ENCODE assay signal across 8 cellular contexts in genomic region chr19:5690125-5690954, GRCh38. TPM values are rescaled to one million over a fixed set of nuclear protein-coding genes. Genes with fewer than 3 reads are reported as not detected.
DNase-seq lines count a peak whose midpoint lies in the region; ATAC-seq, FAIRE-seq and TF ChIP-seq lines count a peak whose summit lies in the region.

RPL36 (plus strand) TSS chr19:5690295; CDS start chr19:5690508, 213 bp downstream.

- TF ChIP-seq POLR2A in endothelial cell of umbilical vein (IDR thresholded peaks at IDR 0.05; ENCODE audit: low read depth, low read length), result peak; percentile 98

- peaks cover 26% of the 10 kb centered on the region for H3K4me1 ChIP-seq in CD8-positive, alpha-beta T cell (ENCODE audit: insufficient read depth, low read length)
- peaks cover 22% of the 10 kb centered on the region for H3K4me1 ChIP-seq in OCI-LY3 (ENCODE audit: low read length)
- peaks cover 8% of the 10 kb centered on the region for H3K4me1 ChIP-seq in endothelial cell of umbilical vein (ENCODE audit: control insufficient read depth, extremely low read depth, insufficient read depth, low read length)

- no peaks in the 10 kb centered on the region for H3K27me3 ChIP-seq in CD8-positive, alpha-beta T cell (ENCODE audit: insufficient read depth, low read length)
- H3K27me3 ChIP-seq in OCI-LY3 (ENCODE audit: low read depth, low read length) (no peaks in the 10 kb centered on the region), endothelial cell of umbilical vein (ENCODE audit: control insufficient read depth in 2 of 2, insufficient read depth in 2 of 2, low read length in 2 of 2) (no peaks in the 10 kb centered on the region)

- H3K36me3 Mint-ChIP-seq in CD8-positive, alpha-beta T cell, result peaks cover 44% of the 10 kb centered on the region

- ATAC-seq in CD8-positive, alpha-beta T cell, result peak; percentile 63

- H3K4me2 ChIP-seq in OCI-LY3 (ENCODE audit: low read length) (peak within 1 kb of the TSS; percentile 87), endothelial cell of umbilical vein (ENCODE audit: insufficient read depth, low read length) (peak within 1 kb of the TSS; percentile 51)

- dilution Hi-C loops in endothelial cell of umbilical vein (cut with MboI; ENCODE audit: extremely low pct_ligation_motif_present, low sequenced_read_pairs), result no loop called here

- BruUV-seq in endothelial cell of umbilical vein (replicated peaks; lab: Mats Ljungman, UMichigan), result TSS peak; percentile 76

- H3K4me1 Mint-ChIP-seq in CD8-positive, alpha-beta T cell (ENCODE audit: low read depth), result peaks cover 48% of the 10 kb centered on the region

- peak within 1 kb of the TSS; percentile 89 for H3K27ac ChIP-seq in CD8-positive, alpha-beta T cell (ENCODE audit: low read depth, low read length)
- H3K27ac ChIP-seq in OCI-LY3 (ENCODE audit: low read length) (peak within 1 kb of the TSS; percentile 78), endothelial cell of umbilical vein (ENCODE audit: insufficient read depth, low read depth, low read length) (peak within 1 kb of the TSS; percentile 79)

- no peaks in the 10 kb centered on the region for H3K9me3 ChIP-seq in CD8-positive, alpha-beta T cell (ENCODE audit: low read length)
- H3K9me3 ChIP-seq in OCI-LY3 (ENCODE audit: insufficient read depth, low read length) (no peaks in the 10 kb centered on the region), endothelial cell of umbilical vein (replicated peaks; ENCODE audit: control insufficient read depth, insufficient read depth, low read length) (no peaks in the 10 kb centered on the region)

- H4K20me1 ChIP-seq in OCI-LY3 (ENCODE audit: insufficient read depth, low read length) (peaks cover 49% of the 10 kb centered on the region), endothelial cell of umbilical vein (replicated peaks; ENCODE audit: control insufficient read depth, extremely low read depth, insufficient read depth, low read length) (no peaks in the 10 kb centered on the region)

- DNase-seq in CD8-positive, alpha-beta T cell, result peak; percentile 95 to 100 (median 99)
- DNase-seq in GM20000 (ENCODE audit: low spot score) (peak; percentile 97), HuH-7.5 (ENCODE audit: low spot score) (peak; percentile 99), activated T-cell treated with anti-CD3 and anti-CD28 coated beads for 1 hour (ENCODE audit: low read depth) (peak; percentile 99), endothelial cell of umbilical vein (ENCODE audit: low read depth, low spot score) (peak; percentile 99), midbrain (lab: John Stamatoyannopoulos, UW) (peak; percentile 95)
- peak; percentile 97 to 98 for DNase-seq in stimulated activated CD8-positive, alpha-beta memory T cell treated with anti-CD3 and anti-CD28 coated beads, Interleukin-2, amount 100 ng/mL, for 1 hour (ENCODE audit: low read depth in 2 of 2)

- no peaks in the 10 kb centered on the region for H3K27me3 Mint-ChIP-seq in CD8-positive, alpha-beta T cell (ENCODE audit: low read depth)

- H3K9me1 ChIP-seq in endothelial cell of umbilical vein (replicated peaks; ENCODE audit: control insufficient read depth, extremely low read depth, insufficient read depth, low read length), result no peaks in the 10 kb centered on the region

- H2AFZ ChIP-seq in OCI-LY3 (ENCODE audit: low read depth, low read length) (peak within 1 kb of the TSS; percentile 61; the same call in 1 of the 2 replicates), endothelial cell of umbilical vein (ENCODE audit: low read depth, low read length) (peak within 1 kb of the TSS; percentile 54)

- intact Hi-C loops in CD8-positive, alpha-beta T cell (cut with DNase I, micrococcal nuclease), result loop anchor here (1.0 to 5.0 kb wide), 5 partner anchors 10 to 332 kb away; partner anchors contain the start of genes CATSPERD (in 2 of the 2), LONP1 (in 2 of the 2), MICOS13 (in 2 of the 2) and DUS3L (in 1 of the 2)
- intact Hi-C loops in endothelial cell of umbilical vein (cut with micrococcal nuclease), result loop anchor here (1.0 kb wide), 3 partner anchors 10 to 104 kb away; partner anchors contain the start of genes CATSPERD, LONP1 and MICOS13

- POLR2A ChIA-PET in CD8-positive, alpha-beta T cell (lab: Charles Lee), result interaction anchor here (0.6 to 1.8 kb wide), 15 partner anchors 8 to 671 kb away, joined by 3 to 27 read pairs (median 4); partner anchors contain the start of genes CATSPERD, CLPP, LONP1 and NDUFA11
- POLR2A ChIA-PET in endothelial cell of umbilical vein (lab: Charles Lee), result interaction anchor here (0.8 to 1.6 kb wide), 8 partner anchors 10 to 214 kb away, joined by 3 to 7 read pairs (median 4); partner anchors contain the start of genes CATSPERD, LONP1, SAFB and SAFB2

- peak within 1 kb of the TSS; percentile 93 for H3K27ac Mint-ChIP-seq in CD8-positive, alpha-beta T cell

- H3K4me3 ChIP-seq in CD8-positive, alpha-beta T cell (ENCODE audit: low read depth, low read length), result peak within 1 kb of the TSS; percentile 96
- H3K4me3 ChIP-seq in OCI-LY3 (ENCODE audit: low read length) (peak within 1 kb of the TSS; percentile 91), endothelial cell of umbilical vein (replicated peaks in 1 of 3; ENCODE audit: insufficient read depth in 1 of 3, low read depth in 1 of 3, low read length in 3 of 3) (peak within 1 kb of the TSS; percentile 74 to 87 (median 78))

- TF ChIP-seq CTCF in CD8-positive, alpha-beta T cell (IDR thresholded peaks at IDR 0.05), result peak; percentile 96
- TF ChIP-seq CTCF in GM20000 (IDR thresholded peaks at IDR 0.05; ENCODE audit: extremely low read depth, missing control alignments) (peak; percentile 98), OCI-LY3 (IDR thresholded peaks at IDR 0.05; ENCODE audit: low read depth, low read length) (peak; percentile 86), endothelial cell of umbilical vein (IDR thresholded peaks at IDR 0.05; ENCODE audit: extremely low read depth in 1 of 2, insufficient read depth in 1 of 2, low read depth in 1 of 2, low read length in 2 of 2) (peak; percentile 99 to 100)

- CTCF ChIA-PET in CD8-positive, alpha-beta T cell (lab: Charles Lee), result interaction anchor here (0.6 to 3.1 kb wide), 14 partner anchors 8 to 509 kb away, joined by 3 to 20 read pairs (median 5); partner anchors contain the start of genes CATSPERD, LONP1, SAFB and SAFB2
- CTCF ChIA-PET in endothelial cell of umbilical vein (lab: Charles Lee), result interaction anchor here (0.6 to 1.6 kb wide), 19 partner anchors 9 to 137 kb away, joined by 3 to 9 read pairs (median 3); partner anchors contain the start of genes CATSPERD, LONP1, MICOS13 and SAFB2

- no peaks in the 10 kb centered on the region for H3K9me3 Mint-ChIP-seq in CD8-positive, alpha-beta T cell

- H3K79me2 ChIP-seq in OCI-LY3 (ENCODE audit: low read length), result peaks cover 53% of the 10 kb centered on the region
- H3K79me2 ChIP-seq in endothelial cell of umbilical vein (ENCODE audit: control insufficient read depth, insufficient read depth, low read length), result peaks cover 50% of the 10 kb centered on the region

- peak within 1 kb of the TSS; percentile 91 for H3K9ac ChIP-seq in OCI-LY3 (ENCODE audit: low read length)
- H3K9ac ChIP-seq in endothelial cell of umbilical vein (replicated peaks; ENCODE audit: extremely low read depth, insufficient read depth, low read length), result peak within 1 kb of the TSS; percentile 81

- peak within 1 kb of the TSS; percentile 91 for H3K4me3 Mint-ChIP-seq in CD8-positive, alpha-beta T cell

- H3K36me3 ChIP-seq in CD8-positive, alpha-beta T cell (ENCODE audit: insufficient read depth, low read length), result peaks cover 19% of the 10 kb centered on the region
- H3K36me3 ChIP-seq in OCI-LY3 (replicated peaks; ENCODE audit: low read depth, low read length), result peaks cover 47% of the 10 kb centered on the region
- H3K36me3 ChIP-seq in endothelial cell of umbilical vein (ENCODE audit: control insufficient read depth in 2 of 2, extremely low read depth in 1 of 2, insufficient read depth in 2 of 2, low read length in 2 of 2), result peaks cover 8 to 34% of the 10 kb centered on the region in 2 experiments

- FAIRE-seq in endothelial cell of umbilical vein (lab: Jason Lieb, UNC), result peak; percentile 99

TF ChIP-seq in endothelial cell of umbilical vein, 7 proteins besides CTCF, POLR2A, EP300 and RAD21:
- TF ChIP-seq POLR2AphosphoS5 (IDR thresholded peaks at IDR 0.05; ENCODE audit: insufficient read depth, low read depth, low read length) (peak; percentile 99), MYC (IDR thresholded peaks at IDR 0.05; ENCODE audit: low read depth, low read length) (peak; percentile 71), FOS (IDR thresholded peaks at IDR 0.05; ENCODE audit: borderline replicate concordance, insufficient read depth, low read length) (no peak), MAX (IDR thresholded peaks at IDR 0.05; ENCODE audit: insufficient read depth, insufficient read length) (peak; percentile 35), EZH2 (IDR thresholded peaks at IDR 0.05; ENCODE audit: borderline replicate concordance, low read depth, low read length, severe bottlenecking) (no peak)

RNA-seq across cellular contexts. Expression of gene RPL36, which starts in this region (rescaled TPM):
- 1,000 to 10,000 TPM; 1,425 to 1,465 TPM for total RNA-seq in CD8-positive, alpha-beta T cell
- 944 and 1,033 TPM in 2 replicates for total RNA-seq in endothelial cell of umbilical vein
- polyA plus RNA-seq in endothelial cell of umbilical vein, result 835 and 1,084 TPM in 2 replicates
- 561 and 877 TPM in 2 replicates for polyA plus RNA-seq in endothelial cell of umbilical vein (2011; cell fraction: cytosol; rRNA removed)
- polyA plus RNA-seq in endothelial cell of umbilical vein (2011; cell fraction: nucleus; rRNA removed), result 224 and 232 TPM in 2 replicates
- polyA plus RNA-seq in endothelial cell of umbilical vein (2012), result 1,177 and 1,852 TPM in 2 replicates
- 208 and 264 TPM in 2 replicates for polyA minus RNA-seq in endothelial cell of umbilical vein
- 889 TPM for polyA minus RNA-seq in endothelial cell of umbilical vein (2011; cell fraction: cytosol; rRNA and poly(A)+ RNA removed)
- polyA minus RNA-seq in endothelial cell of umbilical vein (2011; cell fraction: nucleus; rRNA and poly(A)+ RNA removed), result 50.3 and 106 TPM in 2 replicates

Comparison
In these comparisons a context has a peak if more than half of its experiments do, and no peak if none do; other contexts are left out.
1. Peak in every context shown above with its lines: DNase-seq, ATAC-seq, H3K4me3 ChIP-seq and H3K27ac ChIP-seq.